Comparison of ENCODE assay signal across 14 cellular contexts in genomic region chr17:19250421-19251141, GRCh38. TPM values are rescaled to one million over a fixed set of nuclear protein-coding genes. Genes with fewer than 3 reads are reported as not detected.
DNase-seq lines count a peak whose midpoint lies in the region; ATAC-seq and TF ChIP-seq lines count a peak whose summit lies in the region.
"Had no signal": no experiment of that assay in that cellular context is flagged by ENCODE, and none has a peak within 500 bp of the region (broad histone marks: within the 10 kb centered on the region; RNA-seq: fewer than 3 reads in every experiment).

No MANE protein-coding gene starts in this region.

- no peaks in the 10 kb centered on the region; the same call in 1 of the 2 replicates for H4K20me1 ChIP-seq in GM23248 (ENCODE audit: insufficient read depth)
- H4K20me1 ChIP-seq in neural progenitor cell (ENCODE audit: low read depth), result peaks cover 82% of the 10 kb centered on the region

- TF ChIP-seq EP300 in sigmoid colon (IDR thresholded peaks at IDR 0.05), result no peak

- H3K79me2 ChIP-seq in GM23248 (ENCODE audit: insufficient read depth) (peaks cover 96% of the 10 kb centered on the region), neural progenitor cell (ENCODE audit: low read depth) (peaks cover 97% of the 10 kb centered on the region)

- TF ChIP-seq CTCF in body of pancreas (IDR thresholded peaks at IDR 0.05) (no peak), sigmoid colon (IDR thresholded peaks at IDR 0.05) (no peak), Calu3 (IDR thresholded peaks at IDR 0.05; ENCODE audit: unreplicated experiment) (no peak), neural progenitor cell (IDR thresholded peaks at IDR 0.05) (no peak)

- H3K9me3 Mint-ChIP-seq in Calu3 (ENCODE audit: low read depth, unreplicated experiment) (no peaks in the 10 kb centered on the region), neural progenitor cell (peaks cover 2% of the 10 kb centered on the region)
- H3K9me3 Mint-ChIP-seq: activated T-helper 1 cell treated with anti-CD3 and anti-CD28 coated beads, Interleukin-12 subunit alpha, Interleukin-12 subunit beta, Interleukin-2, Interleukin-4 antibody, amounts not matched to agents 30 ng/mL and 10 ng/mL and 1 ng/mL, durations not matched to agents 14 hours and 24 hours and 36 hours; naive thymus-derived CD8-positive, alpha-beta T cell had no signal

- H2AFZ ChIP-seq in GM23248 (no peak overlapping the region), neural progenitor cell (replicated peaks) (no peak overlapping the region)

- 60 to 63% methylated on average over 4 of the region's 4 CpGs for WGBS in GM23248 (ENCODE audit: low coverage in 1 of 2, low lambda C conversion rate in 2 of 2, missing lambda C conversion rate in 2 of 2), 2 experiments
- WGBS in body of pancreas, 2 donors, result 83 to 100% methylated on average over 1 to 4 of the region's 4 CpGs
- WGBS in sigmoid colon, 2 donors, result 88 to 96% methylated on average over 4 of the region's 4 CpGs

- peaks cover 41% of the 10 kb centered on the region for H3K4me1 ChIP-seq in GM23248 (ENCODE audit: insufficient read depth)
- H3K4me1 ChIP-seq in body of pancreas, result peaks cover 30% of the 10 kb centered on the region
- peaks cover 0 to 64% (median 55%) of the 10 kb centered on the region in 4 donors for H3K4me1 ChIP-seq in sigmoid colon
- peaks cover 19% of the 10 kb centered on the region for H3K4me1 ChIP-seq in neural progenitor cell
- H3K4me1 ChIP-seq: BLaER1, colonic mucosa had no signal

- H3F3A ChIP-seq in GM23248 (ENCODE audit: insufficient read depth), result peaks cover 39% of the 10 kb centered on the region
- H3F3A ChIP-seq in neural progenitor cell (ENCODE audit: low read depth), result peaks cover 4% of the 10 kb centered on the region

- CTCF ChIA-PET in Calu3 (lab: Charles Lee), result no interaction called here

- peaks cover 6% of the 10 kb centered on the region for H3K36me3 Mint-ChIP-seq in T-helper 17 cell (ENCODE audit: low read depth)
- H3K36me3 Mint-ChIP-seq in Calu3 (ENCODE audit: insufficient read depth, unreplicated experiment), result no peaks in the 10 kb centered on the region
- peaks cover 14% of the 10 kb centered on the region for H3K36me3 Mint-ChIP-seq in neural progenitor cell

- H3K36me3 ChIP-seq in GM23248 (ENCODE audit: low read depth), result no peaks in the 10 kb centered on the region
- H3K36me3 ChIP-seq in body of pancreas (replicated peaks in 1 of 2; ENCODE audit: insufficient read depth in 1 of 2, low read depth in 2 of 2), result no peaks in the 10 kb centered on the region
- H3K36me3 ChIP-seq in sigmoid colon, result no peaks in the 10 kb centered on the region
- H3K36me3 ChIP-seq in neural progenitor cell, result no peaks in the 10 kb centered on the region
- H3K36me3 ChIP-seq: BLaER1, colonic mucosa had no signal

- H3K4me3 Mint-ChIP-seq in T-helper 17 cell (no peak overlapping the region), Calu3 (ENCODE audit: low read depth, unreplicated experiment) (no peak overlapping the region), neural progenitor cell (no peak overlapping the region)
- H3K4me3 Mint-ChIP-seq: activated T-helper 1 cell treated with anti-CD3 and anti-CD28 coated beads, Interleukin-12 subunit alpha, Interleukin-12 subunit beta, Interleukin-2, Interleukin-4 antibody, amounts not matched to agents 30 ng/mL and 10 ng/mL and 1 ng/mL, durations not matched to agents 14 hours and 24 hours and 36 hours; naive thymus-derived CD8-positive, alpha-beta T cell had no signal

- H3K9ac ChIP-seq in GM23248, result no peak overlapping the region
- no peak overlapping the region for H3K9ac ChIP-seq in neural progenitor cell
- H3K9ac ChIP-seq: BLaER1 had no signal

- H3K9me2 ChIP-seq in GM23248 (ENCODE audit: insufficient read depth), result no peaks in the 10 kb centered on the region

- DNase-seq in GM23248 (peak; percentile 59), body of pancreas (peak in 3 of 4 donors; percentile 38 to 52 (median 47)), hypothalamus (lab: John Stamatoyannopoulos, UW) (peak in 43 of 51 donors; percentile 28 to 92 (median 70)), sigmoid colon (peak; percentile 81), T-helper 17 cell (no peak), Calu3 (no peak), 8988T (no peak), neural progenitor cell (ENCODE audit: low spot score) (no peak)
- DNase-seq: colonic mucosa; SJCRH30; stimulated activated naive CD4-positive, alpha-beta T cell treated with Interleukin-2 at 50 U/mL for 16 hours had no signal

- H3K27me3 Mint-ChIP-seq in T-helper 17 cell (peaks cover 31% of the 10 kb centered on the region), Calu3 (ENCODE audit: unreplicated experiment) (no peaks in the 10 kb centered on the region), neural progenitor cell (ENCODE audit: insufficient read depth, low read depth) (peaks cover 2% of the 10 kb centered on the region)

- H3K4me1 Mint-ChIP-seq in T-helper 17 cell, result peaks cover 17% of the 10 kb centered on the region
- peaks cover 24% of the 10 kb centered on the region for H3K4me1 Mint-ChIP-seq in Calu3 (ENCODE audit: low read depth, unreplicated experiment)
- H3K4me1 Mint-ChIP-seq in neural progenitor cell, result peaks cover 26% of the 10 kb centered on the region

- TF ChIP-seq POLR2A in body of pancreas (IDR thresholded peaks at IDR 0.05), result no peak
- TF ChIP-seq POLR2A in sigmoid colon (IDR thresholded peaks at IDR 0.05), result no peak

- ATAC-seq in body of pancreas (no peak), T-helper 17 cell (no peak)
- ATAC-seq: naive thymus-derived CD8-positive, alpha-beta T cell had no signal

- no peak overlapping the region for H3K4me2 ChIP-seq in GM23248 (ENCODE audit: unreplicated experiment)
- H3K4me2 ChIP-seq in neural progenitor cell, result no peak overlapping the region
- H3K4me2 ChIP-seq: BLaER1 had no signal

- in situ Hi-C loops in GM23248 (cut with MboI), result loop anchor here (25.0 kb wide), 1 partner anchor 512 kb away; no protein-coding TSS in a partner anchor

- H3K27ac ChIP-seq in GM23248 (peak overlapping the region; percentile 86; the same call in 1 of the 2 replicates), body of pancreas (no peak overlapping the region), sigmoid colon (peak overlapping the region; percentile 55 to 80 (median 70)), neural progenitor cell (no peak overlapping the region)
- H3K27ac ChIP-seq: BLaER1, colonic mucosa had no signal

- H3K27me3 ChIP-seq in GM23248 (replicated peaks; ENCODE audit: insufficient read depth), result no peaks in the 10 kb centered on the region
- H3K27me3 ChIP-seq in body of pancreas, result no peaks in the 10 kb centered on the region
- no peaks in the 10 kb centered on the region for H3K27me3 ChIP-seq in sigmoid colon
- no peaks in the 10 kb centered on the region for H3K27me3 ChIP-seq in neural progenitor cell
- H3K27me3 ChIP-seq: BLaER1, colonic mucosa, SJCRH30 had no signal

- intact Hi-C loops in body of pancreas (cut with DNase I), result no loop called here
- intact Hi-C loops in sigmoid colon (cut with DNase I), result no loop called here
- intact Hi-C loops in Calu3 (cut with micrococcal nuclease; ENCODE audit: unreplicated experiment), result no loop called here

- H3K4me3 ChIP-seq in GM23248 (no peak overlapping the region), body of pancreas (no peak overlapping the region), sigmoid colon (no peak overlapping the region), neural progenitor cell (no peak overlapping the region)
- H3K4me3 ChIP-seq: BLaER1, colonic mucosa, SJCRH30 had no signal

- H3K9me3 ChIP-seq in GM23248 (ENCODE audit: low read depth) (no peaks in the 10 kb centered on the region), body of pancreas (no peaks in the 10 kb centered on the region), sigmoid colon (no peaks in the 10 kb centered on the region), T-helper 17 cell (ENCODE audit: control insufficient read depth, low read length, poor library complexity, severe bottlenecking) (no peaks in the 10 kb centered on the region), neural progenitor cell (ENCODE audit: low read depth) (no peaks in the 10 kb centered on the region)
- H3K9me3 ChIP-seq: colonic mucosa had no signal

- no TSS peak for BruUV-seq in Calu3 (replicated peaks; lab: Mats Ljungman, UMichigan)

- H3K27ac Mint-ChIP-seq in T-helper 17 cell (no peak overlapping the region), Calu3 (ENCODE audit: unreplicated experiment) (no peak overlapping the region), neural progenitor cell (no peak overlapping the region)
- H3K27ac Mint-ChIP-seq: activated T-helper 1 cell treated with anti-CD3 and anti-CD28 coated beads, Interleukin-12 subunit alpha, Interleukin-12 subunit beta, Interleukin-2, Interleukin-4 antibody, amounts not matched to agents 30 ng/mL and 10 ng/mL and 1 ng/mL, durations not matched to agents 14 hours and 24 hours and 36 hours; naive thymus-derived CD8-positive, alpha-beta T cell had no signal

RNA-seq across cellular contexts. Expression of gene EPN2, which starts 13.4 kb away (rescaled TPM):
- 21.2 and 25.3 TPM in 2 replicates for total RNA-seq in GM23248 (2014; rRNA removed; shearing (Covaris generic))
- polyA plus RNA-seq in GM23248 (2016; fragmentation: Nextera tagmentation; extraction: Ambion mirVana) (54.0 and 56.2 TPM in 2 replicates), sigmoid colon (10 to 100 TPM; 12.0 to 22.1 (median 15.3) TPM)
- total RNA-seq in body of pancreas (10 to 100 TPM; 32.7 to 46.5 TPM), sigmoid colon (10 to 100 TPM; 31.7 to 55.4 (median 47.6) TPM), T-helper 17 cell (1 to 10 TPM; 6.0 to 7.2 TPM), Calu3 (2022) (31.3 and 31.6 TPM in 2 replicates), neural progenitor cell (ENCODE audit: low replicate concordance) (30.5 and 36.2 TPM in 2 replicates)

Comparison
In these comparisons a context has a peak if more than half of its experiments do, and no peak if none do; other contexts are left out.
1. DNase-seq: peak in GM23248 (single experiment), body of pancreas (3 of 4), hypothalamus (43 of 51) and sigmoid colon (single experiment); none in T-helper 17 cell (0 of 3), Calu3 (single experiment), 8988T (single experiment) and neural progenitor cell (single experiment).
2. H3K27ac ChIP-seq: peak in GM23248 (single experiment) and sigmoid colon (4 of 4); none in body of pancreas (0 of 4) and neural progenitor cell (single experiment).